11 cellular contexts compared by ENCODE assay signal in genomic region chr2:20035961-20036666, GRCh38. TPM values are rescaled to one million over a fixed set of nuclear protein-coding genes. Genes with fewer than 3 reads are reported as not detected.
DNase-seq lines count a peak whose midpoint lies in the region; TF ChIP-seq lines count a peak whose summit lies in the region.
"Had no signal": no experiment of that assay in that cellular context is flagged by ENCODE, and none has a peak within 500 bp of the region (broad histone marks: within the 10 kb centered on the region; RNA-seq: fewer than 3 reads in every experiment).

No MANE protein-coding gene starts in this region.

- H3K9me3 Mint-ChIP-seq in activated CD4-positive, alpha-beta memory T cell treated with anti-CD3 and anti-CD28 coated beads, Interleukin-2, amount 10 ng/mL, durations not matched to agents 7 days and 5 days = no peaks in the 10 kb centered on the region
- H3K9me3 Mint-ChIP-seq in activated CD4-positive, alpha-beta memory T cell treated with anti-CD3 and anti-CD28 coated beads for 36 hours = no peaks in the 10 kb centered on the region
- peaks cover 0 to 3% (median 2%) of the 10 kb centered on the region in 5 experiments for H3K9me3 Mint-ChIP-seq in brain

- no peak overlapping the region for H3K4me3 Mint-ChIP-seq in activated CD4-positive, alpha-beta memory T cell treated with anti-CD3 and anti-CD28 coated beads, Interleukin-2, amount 10 ng/mL, durations not matched to agents 7 days and 5 days
- H3K4me3 Mint-ChIP-seq in activated CD4-positive, alpha-beta memory T cell treated with anti-CD3 and anti-CD28 coated beads for 36 hours = no peak overlapping the region
- H3K4me3 Mint-ChIP-seq in brain = no peak overlapping the region

- CTCF ChIA-PET in activated CD4-positive, alpha-beta memory T cell treated with anti-CD3 and anti-CD28 coated beads, Interleukin-2, amount 10 ng/mL, durations not matched to agents 7 days and 5 days (lab: Charles Lee) = interaction anchor here (0.6 to 1.9 kb wide), 4 partner anchors 16 to 1371 kb away, joined by 3 to 13 read pairs (median 4); partner anchors contain the start of gene LAPTM4A
- CTCF ChIA-PET in activated CD4-positive, alpha-beta memory T cell treated with anti-CD3 and anti-CD28 coated beads for 36 hours (lab: Charles Lee) = interaction anchor here (1.1 to 2.5 kb wide), 2 partner anchors 12 to 20 kb away, joined by 3 to 12 read pairs; no protein-coding TSS in a partner anchor

- no peaks in the 10 kb centered on the region for H3K27me3 Mint-ChIP-seq in activated CD4-positive, alpha-beta memory T cell treated with anti-CD3 and anti-CD28 coated beads, Interleukin-2, amount 10 ng/mL, durations not matched to agents 7 days and 5 days
- H3K27me3 Mint-ChIP-seq in activated CD4-positive, alpha-beta memory T cell treated with anti-CD3 and anti-CD28 coated beads for 36 hours = no peaks in the 10 kb centered on the region
- no peaks in the 10 kb centered on the region for H3K27me3 Mint-ChIP-seq in brain

- H3K4me3 ChIP-seq in Jurkat, Clone E6-1 (ENCODE audit: low read length) = no peak overlapping the region
- H3K4me3 ChIP-seq: SK-N-MC had no signal

- H3K4me1 Mint-ChIP-seq in activated CD4-positive, alpha-beta memory T cell treated with anti-CD3 and anti-CD28 coated beads, Interleukin-2, amount 10 ng/mL, durations not matched to agents 7 days and 5 days = peaks cover 8% of the 10 kb centered on the region
- H3K4me1 Mint-ChIP-seq in activated CD4-positive, alpha-beta memory T cell treated with anti-CD3 and anti-CD28 coated beads for 36 hours (ENCODE audit: low read depth) = no peaks in the 10 kb centered on the region
- H3K4me1 Mint-ChIP-seq in brain = peaks cover 38% of the 10 kb centered on the region

- intact Hi-C loops in activated CD4-positive, alpha-beta memory T cell treated with anti-CD3 and anti-CD28 coated beads for 36 hours (cut with micrococcal nuclease) = no loop called here

- H3K36me3 Mint-ChIP-seq in activated CD4-positive, alpha-beta memory T cell treated with anti-CD3 and anti-CD28 coated beads, Interleukin-2, amount 10 ng/mL, durations not matched to agents 7 days and 5 days (ENCODE audit: low read depth) = peaks cover 64% of the 10 kb centered on the region
- H3K36me3 Mint-ChIP-seq in activated CD4-positive, alpha-beta memory T cell treated with anti-CD3 and anti-CD28 coated beads for 36 hours = peaks cover 75% of the 10 kb centered on the region
- H3K36me3 Mint-ChIP-seq in brain = peaks cover 97% of the 10 kb centered on the region

- TF ChIP-seq CTCF in brain (conservative IDR thresholded peaks at IDR 0.05) = no peak

- POLR2A ChIA-PET in activated CD4-positive, alpha-beta memory T cell treated with anti-CD3 and anti-CD28 coated beads, Interleukin-2, amount 10 ng/mL, durations not matched to agents 7 days and 5 days (lab: Charles Lee) = interaction anchor here (1.6 kb wide), 1 partner anchor 13 kb away, joined by 5 read pairs; no protein-coding TSS in a partner anchor
- POLR2A ChIA-PET in activated CD4-positive, alpha-beta memory T cell treated with anti-CD3 and anti-CD28 coated beads for 36 hours (lab: Charles Lee) = no interaction called here

- peak overlapping the region; percentile 36 for H3K27ac Mint-ChIP-seq in activated CD4-positive, alpha-beta memory T cell treated with anti-CD3 and anti-CD28 coated beads, Interleukin-2, amount 10 ng/mL, durations not matched to agents 7 days and 5 days
- H3K27ac Mint-ChIP-seq in activated CD4-positive, alpha-beta memory T cell treated with anti-CD3 and anti-CD28 coated beads for 36 hours = no peak overlapping the region
- peak overlapping the region in 3 of 5 experiments; percentile 13 to 25 (median 19) for H3K27ac Mint-ChIP-seq in brain

- no peak for DNase-seq in activated CD4-positive, alpha-beta memory T cell treated with anti-CD3 and anti-CD28 coated beads, Interleukin-2, amount 10 ng/mL, durations not matched to agents 7 days and 5 days
- no peak for DNase-seq in activated CD4-positive, alpha-beta memory T cell treated with anti-CD3 and anti-CD28 coated beads for 36 hours
- DNase-seq in Jurkat, Clone E6-1 (ENCODE audit: low read depth, low spot score) = peak; percentile 29
- DNase-seq in renal cortical epithelial cell (ENCODE audit: low read depth) (peak; percentile 87), NCI-H524 (lab: John Stamatoyannopoulos, UW) (no peak)
- no peak for DNase-seq in stimulated activated CD8-positive, alpha-beta memory T cell treated with anti-CD3 and anti-CD28 coated beads, Interleukin-4, amount 100 ng/mL, for 48 hours
- no peak for DNase-seq in central memory CD4-positive, alpha-beta T cell
- DNase-seq: activated CD8-positive, alpha-beta memory T cell treated with anti-CD3 and anti-CD28 coated beads, Interleukin-2, amount 50 U/mL, for 48 hours; NCI-H2081 had no signal

RNA-seq across cellular contexts. Expression of gene LAPTM4A, which starts 15.3 kb away (rescaled TPM):
- total RNA-seq in activated CD4-positive, alpha-beta memory T cell treated with anti-CD3 and anti-CD28 coated beads, Interleukin-2, amount 10 ng/mL, durations not matched to agents 7 days and 5 days = 10 to 100 TPM; 36.1 to 36.7 TPM
- total RNA-seq in activated CD4-positive, alpha-beta memory T cell treated with anti-CD3 and anti-CD28 coated beads for 36 hours = 10 to 100 TPM; 26.7 to 29.0 TPM
- 42.2 TPM for polyA plus RNA-seq in Jurkat, Clone E6-1 (2012; ENCODE audit: insufficient read depth, insufficient read length)
- 256 TPM for polyA plus RNA-seq in brain (ENCODE audit: insufficient read depth, low read depth, low replicate concordance)
- 265 and 357 TPM in 2 replicates for total RNA-seq in renal cortical epithelial cell

RNA-seq across cellular contexts. Expression of gene MATN3, which starts 23.6 kb away (rescaled TPM):
- total RNA-seq in activated CD4-positive, alpha-beta memory T cell treated with anti-CD3 and anti-CD28 coated beads, Interleukin-2, amount 10 ng/mL, durations not matched to agents 7 days and 5 days = not detected
- not detected for total RNA-seq in activated CD4-positive, alpha-beta memory T cell treated with anti-CD3 and anti-CD28 coated beads for 36 hours
- not detected for polyA plus RNA-seq in Jurkat, Clone E6-1 (2012; ENCODE audit: insufficient read depth, insufficient read length)
- polyA plus RNA-seq in brain (ENCODE audit: insufficient read depth, low read depth, low replicate concordance) = 2.0 TPM
- total RNA-seq in renal cortical epithelial cell = 8.9 and 32.1 TPM in 2 replicates

RNA-seq across cellular contexts. Expression of gene WDR35, which starts 46.2 kb away (rescaled TPM):
- 1 to 10 TPM; 4.5 to 4.7 TPM for total RNA-seq in activated CD4-positive, alpha-beta memory T cell treated with anti-CD3 and anti-CD28 coated beads, Interleukin-2, amount 10 ng/mL, durations not matched to agents 7 days and 5 days
- 1 to 10 TPM; 6.0 to 7.1 TPM for total RNA-seq in activated CD4-positive, alpha-beta memory T cell treated with anti-CD3 and anti-CD28 coated beads for 36 hours
- not detected for polyA plus RNA-seq in Jurkat, Clone E6-1 (2012; ENCODE audit: insufficient read depth, insufficient read length)
- polyA plus RNA-seq in brain (ENCODE audit: insufficient read depth, low read depth, low replicate concordance) = 6.7 TPM
- total RNA-seq in renal cortical epithelial cell = 14.6 and 38.4 TPM in 2 replicates

Comparison
In these comparisons a context has a peak if more than half of its experiments do, and no peak if none do; other contexts are left out.
1. DNase-seq: peak in Jurkat, Clone E6-1 (single experiment) and renal cortical epithelial cell (single experiment); none in activated CD4-positive, alpha-beta memory T cell treated with anti-CD3 and anti-CD28 coated beads, Interleukin-2, amount 10 ng/mL, durations not matched to agents 7 days and 5 days (single experiment), activated CD4-positive, alpha-beta memory T cell treated with anti-CD3 and anti-CD28 coated beads for 36 hours (single experiment), NCI-H524 (0 of 2), stimulated activated CD8-positive, alpha-beta memory T cell treated with anti-CD3 and anti-CD28 coated beads, Interleukin-4, amount 100 ng/mL, for 48 hours (single experiment) and central memory CD4-positive, alpha-beta T cell (single experiment).